ENCODE assay signal across 8 cellular contexts in the genomic region with DNA sequence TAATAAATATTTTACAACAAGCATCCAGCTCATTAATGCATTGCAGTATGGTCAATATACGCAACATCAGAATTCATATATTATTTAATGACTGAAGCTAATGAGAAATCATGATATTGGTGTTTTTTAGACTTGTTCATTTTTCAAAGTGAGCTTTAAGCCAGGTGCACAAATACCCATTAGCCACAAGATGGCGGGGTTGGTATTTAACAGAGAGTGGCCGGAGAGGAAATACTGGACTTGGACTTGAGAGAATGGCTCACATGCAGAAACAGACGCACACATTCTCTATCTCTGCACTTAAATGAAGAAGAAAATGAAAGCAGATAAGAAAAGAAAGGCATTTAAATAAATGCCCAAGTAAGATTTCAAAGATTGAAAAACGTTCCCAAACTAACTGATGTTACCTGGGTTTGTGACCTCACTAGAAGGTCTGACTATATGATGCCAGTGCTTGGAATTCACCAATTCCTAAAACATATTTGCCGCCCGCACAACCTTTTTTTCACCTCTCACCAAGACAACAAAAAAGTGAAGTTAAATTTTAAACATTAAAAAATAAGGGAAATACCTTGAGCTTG. TPM values are rescaled to one million over a fixed set of nuclear protein-coding genes. Genes with fewer than 3 reads are reported as not detected.
DNase-seq lines count a peak whose midpoint lies in the region; ATAC-seq and TF ChIP-seq lines count a peak whose summit lies in the region.

No MANE protein-coding gene starts in this region.

- no peak overlapping the region for H3K4me3 Mint-ChIP-seq in glutamatergic neuron (ENCODE audit: unreplicated experiment)
- no peak overlapping the region for H3K4me3 Mint-ChIP-seq in progenitor cell of endocrine pancreas (ENCODE audit: low read depth)
- no peak overlapping the region for H3K4me3 Mint-ChIP-seq in T-helper 2 cell treated with Interferon-gamma antibody and Interleukin-4, amounts not matched to agents 5 μg/mL and 100 μg/mL, for 36 hours

- DNase-seq in AML-193 (lab: John Stamatoyannopoulos, UW) (peak; percentile 67 to 85), NCI-H128 (lab: John Stamatoyannopoulos, UW; ENCODE audit: unreplicated experiment) (peak; percentile 63), glutamatergic neuron (peak; percentile 40), progenitor cell of endocrine pancreas (ENCODE audit: low spot score, unreplicated experiment) (peak; percentile 38)
- DNase-seq in T-helper 2 cell treated with Interferon-gamma antibody and Interleukin-4, amounts not matched to agents 5 μg/mL and 100 μg/mL, for 36 hours (ENCODE audit: low spot score): no peak

- H3K36me3 Mint-ChIP-seq in glutamatergic neuron (ENCODE audit: unreplicated experiment): peaks cover 4% of the 10 kb centered on the region
- H3K36me3 Mint-ChIP-seq in progenitor cell of endocrine pancreas (ENCODE audit: insufficient read depth): no peaks in the 10 kb centered on the region
- H3K36me3 Mint-ChIP-seq in T-helper 2 cell treated with Interferon-gamma antibody and Interleukin-4, amounts not matched to agents 5 μg/mL and 100 μg/mL, for 36 hours (ENCODE audit: low read depth): no peaks in the 10 kb centered on the region

- H3K9me3 Mint-ChIP-seq in glutamatergic neuron (ENCODE audit: unreplicated experiment) (peaks cover 1% of the 10 kb centered on the region), progenitor cell of endocrine pancreas (ENCODE audit: low read depth) (no peaks in the 10 kb centered on the region)
- H3K9me3 Mint-ChIP-seq in T-helper 2 cell treated with Interferon-gamma antibody and Interleukin-4, amounts not matched to agents 5 μg/mL and 100 μg/mL, for 36 hours: no peaks in the 10 kb centered on the region

- peaks cover 6% of the 10 kb centered on the region for H3K4me1 Mint-ChIP-seq in glutamatergic neuron (ENCODE audit: low read depth, unreplicated experiment)
- H3K4me1 Mint-ChIP-seq in progenitor cell of endocrine pancreas (ENCODE audit: low read depth): peaks cover 6% of the 10 kb centered on the region
- H3K4me1 Mint-ChIP-seq in T-helper 2 cell treated with Interferon-gamma antibody and Interleukin-4, amounts not matched to agents 5 μg/mL and 100 μg/mL, for 36 hours (ENCODE audit: low read depth): peaks cover 8% of the 10 kb centered on the region

- H3K4me3 ChIP-seq in GM12875 (ENCODE audit: low read depth, low read length) (no peak overlapping the region), WI38 (ENCODE audit: low read depth, low read length) (no peak overlapping the region)

- ATAC-seq in HG02798 (IDR thresholded peaks at IDR 0.05; ENCODE audit: poor library complexity, unreplicated experiment): peak; percentile 64

- H3K27ac Mint-ChIP-seq in glutamatergic neuron (ENCODE audit: unreplicated experiment) (no peak overlapping the region), progenitor cell of endocrine pancreas (no peak overlapping the region)
- no peak overlapping the region for H3K27ac Mint-ChIP-seq in T-helper 2 cell treated with Interferon-gamma antibody and Interleukin-4, amounts not matched to agents 5 μg/mL and 100 μg/mL, for 36 hours

- peaks cover 2% of the 10 kb centered on the region for H3K27me3 Mint-ChIP-seq in glutamatergic neuron (ENCODE audit: unreplicated experiment)
- peaks cover 42% of the 10 kb centered on the region for H3K27me3 Mint-ChIP-seq in progenitor cell of endocrine pancreas
- peaks cover 7% of the 10 kb centered on the region for H3K27me3 Mint-ChIP-seq in T-helper 2 cell treated with Interferon-gamma antibody and Interleukin-4, amounts not matched to agents 5 μg/mL and 100 μg/mL, for 36 hours (ENCODE audit: low read depth)

- TF ChIP-seq CTCF in GM12875 (IDR thresholded peaks at IDR 0.05; ENCODE audit: borderline replicate concordance, insufficient read depth, low read depth, low read length) (peak; percentile 64; the same call in 1 of the 2 replicates), WI38 (IDR thresholded peaks at IDR 0.05; ENCODE audit: low read depth, low read length) (peak; percentile 66), glutamatergic neuron (IDR thresholded peaks at IDR 0.05; ENCODE audit: partially characterized antibody, unreplicated experiment) (peak; percentile 79), progenitor cell of endocrine pancreas (IDR thresholded peaks at IDR 0.05; ENCODE audit: unreplicated experiment) (peak; percentile 93)

RNA-seq across cellular contexts. Expression of a gene that starts 21.2 kb away (rescaled TPM):
- total RNA-seq in glutamatergic neuron (ENCODE audit: unreplicated experiment) (52.6 TPM), progenitor cell of endocrine pancreas (40.1 and 50.9 TPM in 2 replicates)
